Comparison of ENCODE assay signal across 8 cellular contexts in genomic region chrX:129540725-129541184, GRCh38. TPM values are rescaled to one million over a fixed set of nuclear protein-coding genes. Genes with fewer than 3 reads are reported as not detected.
A peak's percentile ranks its signal among the peaks of the same experiment; 100 is the strongest.
DNase-seq lines count a peak whose midpoint lies in the region; ATAC-seq and TF ChIP-seq lines count a peak whose summit lies in the region.

No MANE protein-coding gene starts in this region.

- H3K4me1 Mint-ChIP-seq in T-helper 1 cell treated with Interleukin-12 subunit alpha and Interleukin-12 subunit beta and Interleukin-4 antibody, amounts not matched to agents 30 μg/mL and 1 μg/mL, for 36 hours (ENCODE audit: low read depth), result peaks cover 3% of the 10 kb centered on the region
- H3K4me1 Mint-ChIP-seq in neural progenitor cell, result peaks cover 11% of the 10 kb centered on the region

- no peaks in the 10 kb centered on the region for H3F3A ChIP-seq in neural progenitor cell (ENCODE audit: low read depth)

- H3K36me3 ChIP-seq in esophagus (ENCODE audit: control insufficient read depth in 2 of 2, insufficient read depth in 2 of 2, low read length in 1 of 2) (no peaks in the 10 kb centered on the region), neural progenitor cell (no peaks in the 10 kb centered on the region)

- no peak for TF ChIP-seq CTCF in neural progenitor cell (IDR thresholded peaks at IDR 0.05)

- peaks cover 23% of the 10 kb centered on the region for H3K79me2 ChIP-seq in neural progenitor cell (ENCODE audit: low read depth)

- H3K27me3 Mint-ChIP-seq in T-helper 1 cell treated with Interleukin-12 subunit alpha and Interleukin-12 subunit beta and Interleukin-4 antibody, amounts not matched to agents 30 μg/mL and 1 μg/mL, for 36 hours (ENCODE audit: low read depth), result peaks cover 16% of the 10 kb centered on the region
- H3K27me3 Mint-ChIP-seq in neural progenitor cell (ENCODE audit: insufficient read depth, low read depth), result peaks cover 2% of the 10 kb centered on the region

- H3K9ac ChIP-seq in neural progenitor cell, result no peak overlapping the region

- H3K36me3 Mint-ChIP-seq in T-helper 1 cell treated with Interleukin-12 subunit alpha and Interleukin-12 subunit beta and Interleukin-4 antibody, amounts not matched to agents 30 μg/mL and 1 μg/mL, for 36 hours (ENCODE audit: low read depth), result no peaks in the 10 kb centered on the region
- H3K36me3 Mint-ChIP-seq in neural progenitor cell, result peaks cover 4% of the 10 kb centered on the region

- no peak overlapping the region for H2AFZ ChIP-seq in neural progenitor cell (replicated peaks)

- H3K4me3 Mint-ChIP-seq in T-helper 1 cell treated with Interleukin-12 subunit alpha and Interleukin-12 subunit beta and Interleukin-4 antibody, amounts not matched to agents 30 μg/mL and 1 μg/mL, for 36 hours, result peak overlapping the region; percentile 40
- H3K4me3 Mint-ChIP-seq in neural progenitor cell, result peak overlapping the region; percentile 86

- H3K27ac Mint-ChIP-seq in T-helper 1 cell treated with Interleukin-12 subunit alpha and Interleukin-12 subunit beta and Interleukin-4 antibody, amounts not matched to agents 30 μg/mL and 1 μg/mL, for 36 hours, result no peak overlapping the region
- H3K27ac Mint-ChIP-seq in neural progenitor cell, result no peak overlapping the region

- no peaks in the 10 kb centered on the region for H3K27me3 ChIP-seq in esophagus (ENCODE audit: control insufficient read depth in 1 of 2, insufficient read depth in 2 of 2, low read length in 2 of 2)
- no peaks in the 10 kb centered on the region for H3K27me3 ChIP-seq in neural progenitor cell

- peak overlapping the region; percentile 86 for H3K4me2 ChIP-seq in neural progenitor cell

- peak overlapping the region; percentile 64 to 65 for H3K27ac ChIP-seq in esophagus (ENCODE audit: low read depth in 2 of 2, low read length in 1 of 2)
- no peak overlapping the region for H3K27ac ChIP-seq in neural progenitor cell

- H3K4me3 ChIP-seq in esophagus (ENCODE audit: low read depth in 1 of 2, low read length in 2 of 2) (peak overlapping the region; percentile 59), neural progenitor cell (peak overlapping the region; percentile 80)

- H3K4me1 ChIP-seq in esophagus (ENCODE audit: control insufficient read depth in 2 of 2, insufficient read depth in 2 of 2, low read length in 1 of 2), result no peaks in the 10 kb centered on the region
- H3K4me1 ChIP-seq in neural progenitor cell, result no peaks in the 10 kb centered on the region

- H4K20me1 ChIP-seq in neural progenitor cell (ENCODE audit: low read depth), result no peaks in the 10 kb centered on the region

- no peaks in the 10 kb centered on the region for H3K9me3 Mint-ChIP-seq in T-helper 1 cell treated with Interleukin-12 subunit alpha and Interleukin-12 subunit beta and Interleukin-4 antibody, amounts not matched to agents 30 μg/mL and 1 μg/mL, for 36 hours
- H3K9me3 Mint-ChIP-seq in neural progenitor cell, result no peaks in the 10 kb centered on the region

- no peak for DNase-seq in T-helper 1 cell
- DNase-seq in SKM-1 treated with dmso at 0.1 percent for 144 hours (lab: John Stamatoyannopoulos, UW; ENCODE audit: unreplicated experiment), result peak; percentile 31
- DNase-seq in neural progenitor cell (ENCODE audit: low spot score), result no peak
- DNase-seq in NCI-H1092 (lab: John Stamatoyannopoulos, UW), result no peak
- DNase-seq in NCI-H2196 (lab: John Stamatoyannopoulos, UW; ENCODE audit: unreplicated experiment), result no peak

- 2 to 26% methylated on average over 14 of the region's 14 CpGs for WGBS in esophagus, 2 donors

- peak; percentile 40 for ATAC-seq in HG03135 (IDR thresholded peaks at IDR 0.05; ENCODE audit: unreplicated experiment)

- H3K9me3 ChIP-seq in esophagus (ENCODE audit: control insufficient read depth in 2 of 2, insufficient read depth in 1 of 2, low read depth in 1 of 2, low read length in 1 of 2) (no peaks in the 10 kb centered on the region), neural progenitor cell (ENCODE audit: low read depth) (no peaks in the 10 kb centered on the region)

RNA-seq across cellular contexts. Expression of gene OCRL, which starts 0.7 kb away (rescaled TPM):
- 1 to 10 TPM; 6.4 to 7.5 TPM for polyA plus RNA-seq in esophagus
- total RNA-seq in neural progenitor cell (ENCODE audit: low replicate concordance), result 22.0 and 25.3 TPM in 2 replicates

RNA-seq across cellular contexts. Expression of gene SMARCA1, which starts 17.5 kb away (rescaled TPM):
- polyA plus RNA-seq in esophagus, result 1 to 10 TPM; 2.6 to 4.8 TPM
- total RNA-seq in neural progenitor cell (ENCODE audit: low replicate concordance), result 92.1 and 149 TPM in 2 replicates
